Comparison of ENCODE assay signal across 27 cellular contexts in genomic region chr18:72058851-72059250, GRCh38.
"Had no signal": no experiment of that assay in that cellular context is flagged by ENCODE, and none has a peak within 500 bp of the region (broad histone marks: within the 10 kb centered on the region; RNA-seq: fewer than 3 reads in every experiment).

No MANE protein-coding gene starts in this region.

- FAIRE-seq: urothelium cell line had no signal

- H3K4me3 ChIP-seq: stomach, suprapubic skin, testis, thoracic aorta, thyroid gland, tibial artery, tibial nerve, transverse colon, upper lobe of left lung, upper lobe of right lung, uterus, vagina had no signal

- H3K36me3 ChIP-seq: stomach, suprapubic skin, thoracic aorta, thyroid gland, tibial artery, tibial nerve, transverse colon, upper lobe of left lung, upper lobe of right lung, uterus, vagina had no signal

- ATAC-seq: stimulated activated effector memory CD8-positive, alpha-beta T cell treated with anti-CD3 and anti-CD28 coated beads, Interleukin-12 subunit alpha, Interleukin-12 subunit beta, amount 100 ng/mL, for 72 hours; stimulated activated memory B cell treated with anti-CD40 and anti-IgM and Interleukin-4, amounts not matched to agents 10 μg/mL and 1 μg/mL and 100 μg/mL, for 72 hours; stimulated activated naive B cell treated with anti-CD40 and anti-IgM and Interleukin-4, amounts not matched to agents 10 μg/mL and 1 μg/mL and 100 μg/mL, for 72 hours; stimulated activated naive CD8-positive, alpha-beta T cell treated with anti-CD3 and anti-CD28 coated beads, Interleukin-15, amount 100 ng/mL, for 72 hours; stimulated activated naive CD8-positive, alpha-beta T cell treated with anti-CD3 and anti-CD28 coated beads, Interleukin-15, Interleukin-2, amounts not matched to agents 100 U/mL and 50 U/mL, for 24 hours; upper lobe of right lung had no signal

- H3K27ac ChIP-seq: stomach, suprapubic skin, testis, thoracic aorta, thyroid gland, tibial artery, tibial nerve, transverse colon, upper lobe of left lung, upper lobe of right lung, uterus, vagina had no signal

- H3K27me3 ChIP-seq: stomach, suprapubic skin, testis, thyroid gland, tibial artery, tibial nerve, transverse colon, upper lobe of left lung, upper lobe of right lung, uterus, vagina had no signal

- H3K9me3 ChIP-seq: suprapubic skin, testis, thoracic aorta, thyroid gland, tibial artery, tibial nerve, transverse colon, upper lobe of left lung, upper lobe of right lung, uterus, vagina had no signal

- H3K4me1 ChIP-seq: stomach, suprapubic skin, testis, thyroid gland, tibial artery, tibial nerve, transverse colon, upper lobe of left lung, upper lobe of right lung, uterus, vagina had no signal

- DNase-seq: stimulated activated CD4-positive, alpha-beta T cell treated with anti-CD3 and anti-CD28 coated beads, Interleukin-2, amount 100 ng/mL, for 48 hours; stimulated activated CD4-positive, alpha-beta T cell treated with anti-CD3 and anti-CD28 coated beads, Interleukin-4, amount 100 ng/mL, for 1 hour; stimulated activated CD4-positive, alpha-beta T cell treated with anti-CD3 and anti-CD28 coated beads, Interleukin-4, amount 100 ng/mL, for 24 hours; stimulated activated CD4-positive, alpha-beta T cell treated with anti-CD3 and anti-CD28 coated beads, Interleukin-4, amount 100 ng/mL, for 4 hours; stimulated activated CD8-positive, alpha-beta memory T cell treated with anti-CD3 and anti-CD28 coated beads, Interleukin-4, amount 100 ng/mL, for 48 hours; stimulated activated naive B cell treated with anti-CD40 and anti-IgM and Interleukin-4, amounts not matched to agents 10 μg/mL and 1 μg/mL and 100 μg/mL, for 72 hours; stimulated activated naive CD4-positive, alpha-beta T cell; stimulated activated naive CD4-positive, alpha-beta T cell treated with Interleukin-2 at 50 U/mL for 16 hours; stimulated activated naive CD8-positive, alpha-beta T cell treated with anti-CD3 and anti-CD28 coated beads, Interleukin-15, amount 100 ng/mL, for 72 hours; stimulated activated naive CD8-positive, alpha-beta T cell treated with anti-CD3 and anti-CD28 coated beads, Interleukin-15, Interleukin-2, amounts not matched to agents 100 U/mL and 50 U/mL, for 24 hours; stomach; substantia nigra; testis; thyroid gland; tibial artery; transverse colon; trophoblast cell; upper lobe of left lung; upper lobe of right lung; uterus had no signal
